ENCODE assay signal across 8 cellular contexts in genomic region chr7:150368884-150369739, GRCh38. TPM values are rescaled to one million over a fixed set of nuclear protein-coding genes. Genes with fewer than 3 reads are reported as not detected.
DNase-seq lines count a peak whose midpoint lies in the region; ATAC-seq and TF ChIP-seq lines count a peak whose summit lies in the region.

No MANE protein-coding gene starts in this region.

- no peaks in the 10 kb centered on the region for H3K36me3 Mint-ChIP-seq in activated T-cell treated with anti-CD3 and anti-CD28 coated beads, Interleukin-2, amount 50 U/mL, for 72 hours (ENCODE audit: insufficient read depth in 2 of 2)
- no peaks in the 10 kb centered on the region for H3K36me3 Mint-ChIP-seq in natural killer cell

- intact Hi-C loops in natural killer cell (cut with micrococcal nuclease) = loop anchor here (1.0 to 2.0 kb wide), 2 partner anchors 10 to 36 kb away; partner anchors contain the start of gene ZNF775
- intact Hi-C loops in transverse colon (cut with DNase I; ENCODE audit: low total_unique reads) = no loop called here

- no peaks in the 10 kb centered on the region for H3K36me3 ChIP-seq in transverse colon

- H3K27ac Mint-ChIP-seq in activated T-cell treated with anti-CD3 and anti-CD28 coated beads, Interleukin-2, amount 50 U/mL, for 72 hours = peak overlapping the region; percentile 49
- H3K27ac Mint-ChIP-seq in natural killer cell = peak overlapping the region; percentile 74 to 85

- no peak for TF ChIP-seq CTCF in natural killer cell (IDR thresholded peaks at IDR 0.05)
- no peak for TF ChIP-seq CTCF in transverse colon (IDR thresholded peaks at IDR 0.05)

- ATAC-seq in GM18858 (IDR thresholded peaks at IDR 0.05; ENCODE audit: unreplicated experiment) (peak; percentile 9), HG03039 (IDR thresholded peaks at IDR 0.05; ENCODE audit: unreplicated experiment) (peak; percentile 30), natural killer cell (peak; percentile 56 to 62 (median 58))
- ATAC-seq in activated T-cell treated with anti-CD3 and anti-CD28 coated beads, Interleukin-2, amount 50 U/mL, for 72 hours (replicated peaks in 1 of 2) = peak; percentile 21 to 24

- no peaks in the 10 kb centered on the region for H3K9me3 Mint-ChIP-seq in activated T-cell treated with anti-CD3 and anti-CD28 coated beads, Interleukin-2, amount 50 U/mL, for 72 hours
- H3K9me3 Mint-ChIP-seq in natural killer cell = no peaks in the 10 kb centered on the region

- peak overlapping the region; percentile 93 to 95 for H3K4me3 Mint-ChIP-seq in activated T-cell treated with anti-CD3 and anti-CD28 coated beads, Interleukin-2, amount 50 U/mL, for 72 hours
- H3K4me3 Mint-ChIP-seq in natural killer cell = peak overlapping the region; percentile 96

- no peaks in the 10 kb centered on the region for H3K27me3 Mint-ChIP-seq in activated T-cell treated with anti-CD3 and anti-CD28 coated beads, Interleukin-2, amount 50 U/mL, for 72 hours (ENCODE audit: low read depth)
- no peaks in the 10 kb centered on the region for H3K27me3 Mint-ChIP-seq in natural killer cell (ENCODE audit: low read depth in 2 of 2)

- WGBS in transverse colon (ENCODE audit: low coverage in 1 of 2), 2 donors = 1% methylated on average over 41 of the region's 58 CpGs; no CpG with 5 or more reads in 1 of the 2 donors

- peaks cover 44% of the 10 kb centered on the region for H3K4me1 Mint-ChIP-seq in activated T-cell treated with anti-CD3 and anti-CD28 coated beads, Interleukin-2, amount 50 U/mL, for 72 hours (ENCODE audit: low read depth)
- peaks cover 13 to 41% of the 10 kb centered on the region in 2 donors for H3K4me1 Mint-ChIP-seq in natural killer cell

- TF ChIP-seq EP300 in transverse colon (IDR thresholded peaks at IDR 0.05; ENCODE audit: low read depth) = no peak

- no peaks in the 10 kb centered on the region for H3K9me3 ChIP-seq in transverse colon

- TF ChIP-seq POLR2A in transverse colon (IDR thresholded peaks at IDR 0.05) = peak; percentile 35

- peak overlapping the region; percentile 93 to 99 (median 97) for H3K27ac ChIP-seq in transverse colon

- peaks cover 24 to 70% (median 49%) of the 10 kb centered on the region in 4 donors for H3K4me1 ChIP-seq in transverse colon

- in situ Hi-C loops in transverse colon (cut with MboI; ENCODE audit: low pct_ligation_motif_present in 1 of 4, low pct_unique_long_range_greater_than_20kb in 1 of 4, low sequenced_read_pairs in 3 of 4) = no loop called here

- DNase-seq in AG08395 (ENCODE audit: low spot score) = peak; percentile 78
- peak; percentile 45 for DNase-seq in NCI-H774 (lab: John Stamatoyannopoulos, UW)
- DNase-seq in activated T-cell treated with anti-CD3 and anti-CD28 coated beads, Interleukin-2, amount 50 U/mL, for 72 hours = peak; percentile 42 to 54
- DNase-seq in fibroblast of gingiva (ENCODE audit: low read depth) = peak; percentile 62
- peak; percentile 30 for DNase-seq in natural killer cell
- DNase-seq in transverse colon = peak; percentile 67

- H3K27me3 ChIP-seq in transverse colon = no peaks in the 10 kb centered on the region

- peak overlapping the region; percentile 70 to 90 (median 86) for H3K4me3 ChIP-seq in transverse colon

RNA-seq across cellular contexts. Expression of gene REPIN1, which starts 0.5 kb away (rescaled TPM):
- 10 to 100 TPM; 53.6 to 73.7 TPM for total RNA-seq in activated T-cell treated with anti-CD3 and anti-CD28 coated beads, Interleukin-2, amount 50 U/mL, for 72 hours
- total RNA-seq in natural killer cell (10 to 100 TPM; 58.9 to 79.4 (median 76.5) TPM), transverse colon (100 to 1,000 TPM; 182 to 414 (median 247) TPM)

RNA-seq across cellular contexts. Expression of gene ZNF775, which starts 10.0 kb away (rescaled TPM):
- total RNA-seq in activated T-cell treated with anti-CD3 and anti-CD28 coated beads, Interleukin-2, amount 50 U/mL, for 72 hours = 1 to 10 TPM; 6.5 to 8.2 TPM
- total RNA-seq in natural killer cell = 1 to 10 TPM; 1.3 to 2.7 (median 1.6) TPM
- total RNA-seq in transverse colon = 10 to 100 TPM in 3 of 4 donors, 1 to 10 TPM in 1; 8.9 to 75.2 (median 15.2) TPM

RNA-seq across cellular contexts. Expression of gene RARRES2, which starts 27.7 kb away (rescaled TPM):
- not detected for total RNA-seq in activated T-cell treated with anti-CD3 and anti-CD28 coated beads, Interleukin-2, amount 50 U/mL, for 72 hours
- total RNA-seq in natural killer cell = not detected
- 100 to 1,000 TPM in 2 of 4 donors, 10 to 100 TPM in 2; 84.2 to 124 (median 102) TPM for total RNA-seq in transverse colon

RNA-seq across cellular contexts. Expression of gene ACTR3C, which starts 45.8 kb away (rescaled TPM):
- 10 to 100 TPM in 1 of 2 donors, 1 to 10 TPM in 1; 6.3 to 13.0 TPM for total RNA-seq in activated T-cell treated with anti-CD3 and anti-CD28 coated beads, Interleukin-2, amount 50 U/mL, for 72 hours
- total RNA-seq in natural killer cell (1 to 10 TPM; 5.1 to 8.3 (median 7.2) TPM), transverse colon (10 to 100 TPM; 19.9 to 71.1 (median 42.7) TPM)

RNA-seq across cellular contexts. Expression of gene LRRC61, which starts 46.0 kb away (rescaled TPM):
- 10 to 100 TPM; 37.1 to 37.3 TPM for total RNA-seq in activated T-cell treated with anti-CD3 and anti-CD28 coated beads, Interleukin-2, amount 50 U/mL, for 72 hours
- total RNA-seq in natural killer cell = 10 to 100 TPM in 2 of 3 donors, 1 to 10 TPM in 1; 7.3 to 16.7 (median 13.7) TPM
- 10 to 100 TPM in 3 of 4 donors, 1 to 10 TPM in 1; 1.4 to 55.4 (median 17.2) TPM for total RNA-seq in transverse colon

Comparison
In these comparisons a context has a peak if more than half of its experiments do, and no peak if none do; other contexts are left out.
1. Peak in every context shown above with its lines: DNase-seq, ATAC-seq, H3K4me3 ChIP-seq and H3K27ac ChIP-seq.
2. RNA of gene RARRES2, which starts 27.7 kb away (total RNA-seq): 84.2 to 124 TPM in transverse colon; not detected in activated T-cell treated with anti-CD3 and anti-CD28 coated beads, Interleukin-2, amount 50 U/mL, for 72 hours and not detected in natural killer cell; every median in the first group is over 10 times any median in the second.